ENCODE assay signal across 8 cellular contexts in genomic region chr3:188400494-188401243, GRCh38.
DNase-seq lines count a peak whose midpoint lies in the region; ATAC-seq lines count a peak whose summit lies in the region.

No MANE protein-coding gene starts in this region.

- intact Hi-C loops in left colon (cut with DNase I, micrococcal nuclease) = no loop called here

- no peak for DNase-seq in left colon
- no peak for DNase-seq in AG08395 (ENCODE audit: low spot score)
- DNase-seq in NCI-H524 treated with DMSO at 0.1 percent for 48 hours (lab: John Stamatoyannopoulos, UW) = no peak
- no peak for DNase-seq in NCI-H226
- DNase-seq in activated CD4-positive, CD25-positive, alpha-beta regulatory T cell treated with anti-CD3 and anti-CD28 coated beads, Interleukin-2, amount 50 U/mL, for 72 hours = no peak

- ATAC-seq in GM18511 (IDR thresholded peaks at IDR 0.05; ENCODE audit: unreplicated experiment) = peak; percentile 95
- peak; percentile 93 for ATAC-seq in GM21515 (IDR thresholded peaks at IDR 0.05; ENCODE audit: unreplicated experiment)
- ATAC-seq in HG03469 (IDR thresholded peaks at IDR 0.05; ENCODE audit: unreplicated experiment) = peak; percentile 92
- ATAC-seq in left colon = peak; percentile 32

Comparison
In these comparisons a context has a peak if more than half of its experiments do, and no peak if none do; other contexts are left out.
1. ATAC-seq: peak in every context shown above with its lines; median percentile 95 in GM18511; 93 in GM21515; 92 in HG03469; 32 in left colon.